Comparison of ENCODE assay signal across 1 cellular context in the genomic region with DNA sequence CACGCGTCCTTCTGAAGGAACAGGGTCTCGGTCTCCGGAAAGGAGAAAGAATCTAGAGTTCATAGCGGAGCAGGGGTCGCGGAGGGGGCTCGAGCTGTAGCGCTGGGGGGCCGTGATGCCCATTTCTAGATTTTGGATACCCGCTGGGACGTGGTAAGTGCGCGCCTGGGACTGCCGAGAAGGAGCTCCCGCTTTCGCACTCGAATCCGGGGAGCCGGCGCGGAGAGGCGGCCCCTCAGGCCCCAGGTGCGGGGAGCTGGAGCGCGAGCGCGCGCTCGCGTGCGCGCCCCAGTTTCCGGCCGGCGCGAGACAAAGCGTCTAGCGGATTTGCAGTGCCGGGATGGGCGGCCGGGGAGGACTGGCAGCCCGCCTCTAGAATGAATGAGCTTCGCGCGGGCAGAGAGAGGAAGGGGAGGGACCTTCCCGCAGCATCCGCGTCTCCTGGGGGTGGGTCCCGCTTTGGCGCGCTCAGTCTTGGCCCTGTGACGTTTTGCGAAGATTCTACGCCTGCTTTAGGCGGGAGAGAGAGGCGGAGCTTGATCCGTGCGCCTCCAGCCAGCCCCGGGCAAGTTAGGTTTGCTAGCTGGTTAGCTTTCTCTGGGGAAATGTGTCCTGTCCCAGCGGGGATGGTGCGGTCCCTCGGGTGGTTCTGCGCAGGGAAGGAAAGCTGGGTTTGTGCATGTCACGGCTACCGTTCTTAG.
TF ChIP-seq lines count a peak whose summit lies in the region.

No MANE protein-coding gene starts in this region.

TF ChIP-seq in GM23338, 12 proteins besides CTCF, POLR2A, EP300 and RAD21 (continued from another document):
- TF ChIP-seq, protein P1, sequence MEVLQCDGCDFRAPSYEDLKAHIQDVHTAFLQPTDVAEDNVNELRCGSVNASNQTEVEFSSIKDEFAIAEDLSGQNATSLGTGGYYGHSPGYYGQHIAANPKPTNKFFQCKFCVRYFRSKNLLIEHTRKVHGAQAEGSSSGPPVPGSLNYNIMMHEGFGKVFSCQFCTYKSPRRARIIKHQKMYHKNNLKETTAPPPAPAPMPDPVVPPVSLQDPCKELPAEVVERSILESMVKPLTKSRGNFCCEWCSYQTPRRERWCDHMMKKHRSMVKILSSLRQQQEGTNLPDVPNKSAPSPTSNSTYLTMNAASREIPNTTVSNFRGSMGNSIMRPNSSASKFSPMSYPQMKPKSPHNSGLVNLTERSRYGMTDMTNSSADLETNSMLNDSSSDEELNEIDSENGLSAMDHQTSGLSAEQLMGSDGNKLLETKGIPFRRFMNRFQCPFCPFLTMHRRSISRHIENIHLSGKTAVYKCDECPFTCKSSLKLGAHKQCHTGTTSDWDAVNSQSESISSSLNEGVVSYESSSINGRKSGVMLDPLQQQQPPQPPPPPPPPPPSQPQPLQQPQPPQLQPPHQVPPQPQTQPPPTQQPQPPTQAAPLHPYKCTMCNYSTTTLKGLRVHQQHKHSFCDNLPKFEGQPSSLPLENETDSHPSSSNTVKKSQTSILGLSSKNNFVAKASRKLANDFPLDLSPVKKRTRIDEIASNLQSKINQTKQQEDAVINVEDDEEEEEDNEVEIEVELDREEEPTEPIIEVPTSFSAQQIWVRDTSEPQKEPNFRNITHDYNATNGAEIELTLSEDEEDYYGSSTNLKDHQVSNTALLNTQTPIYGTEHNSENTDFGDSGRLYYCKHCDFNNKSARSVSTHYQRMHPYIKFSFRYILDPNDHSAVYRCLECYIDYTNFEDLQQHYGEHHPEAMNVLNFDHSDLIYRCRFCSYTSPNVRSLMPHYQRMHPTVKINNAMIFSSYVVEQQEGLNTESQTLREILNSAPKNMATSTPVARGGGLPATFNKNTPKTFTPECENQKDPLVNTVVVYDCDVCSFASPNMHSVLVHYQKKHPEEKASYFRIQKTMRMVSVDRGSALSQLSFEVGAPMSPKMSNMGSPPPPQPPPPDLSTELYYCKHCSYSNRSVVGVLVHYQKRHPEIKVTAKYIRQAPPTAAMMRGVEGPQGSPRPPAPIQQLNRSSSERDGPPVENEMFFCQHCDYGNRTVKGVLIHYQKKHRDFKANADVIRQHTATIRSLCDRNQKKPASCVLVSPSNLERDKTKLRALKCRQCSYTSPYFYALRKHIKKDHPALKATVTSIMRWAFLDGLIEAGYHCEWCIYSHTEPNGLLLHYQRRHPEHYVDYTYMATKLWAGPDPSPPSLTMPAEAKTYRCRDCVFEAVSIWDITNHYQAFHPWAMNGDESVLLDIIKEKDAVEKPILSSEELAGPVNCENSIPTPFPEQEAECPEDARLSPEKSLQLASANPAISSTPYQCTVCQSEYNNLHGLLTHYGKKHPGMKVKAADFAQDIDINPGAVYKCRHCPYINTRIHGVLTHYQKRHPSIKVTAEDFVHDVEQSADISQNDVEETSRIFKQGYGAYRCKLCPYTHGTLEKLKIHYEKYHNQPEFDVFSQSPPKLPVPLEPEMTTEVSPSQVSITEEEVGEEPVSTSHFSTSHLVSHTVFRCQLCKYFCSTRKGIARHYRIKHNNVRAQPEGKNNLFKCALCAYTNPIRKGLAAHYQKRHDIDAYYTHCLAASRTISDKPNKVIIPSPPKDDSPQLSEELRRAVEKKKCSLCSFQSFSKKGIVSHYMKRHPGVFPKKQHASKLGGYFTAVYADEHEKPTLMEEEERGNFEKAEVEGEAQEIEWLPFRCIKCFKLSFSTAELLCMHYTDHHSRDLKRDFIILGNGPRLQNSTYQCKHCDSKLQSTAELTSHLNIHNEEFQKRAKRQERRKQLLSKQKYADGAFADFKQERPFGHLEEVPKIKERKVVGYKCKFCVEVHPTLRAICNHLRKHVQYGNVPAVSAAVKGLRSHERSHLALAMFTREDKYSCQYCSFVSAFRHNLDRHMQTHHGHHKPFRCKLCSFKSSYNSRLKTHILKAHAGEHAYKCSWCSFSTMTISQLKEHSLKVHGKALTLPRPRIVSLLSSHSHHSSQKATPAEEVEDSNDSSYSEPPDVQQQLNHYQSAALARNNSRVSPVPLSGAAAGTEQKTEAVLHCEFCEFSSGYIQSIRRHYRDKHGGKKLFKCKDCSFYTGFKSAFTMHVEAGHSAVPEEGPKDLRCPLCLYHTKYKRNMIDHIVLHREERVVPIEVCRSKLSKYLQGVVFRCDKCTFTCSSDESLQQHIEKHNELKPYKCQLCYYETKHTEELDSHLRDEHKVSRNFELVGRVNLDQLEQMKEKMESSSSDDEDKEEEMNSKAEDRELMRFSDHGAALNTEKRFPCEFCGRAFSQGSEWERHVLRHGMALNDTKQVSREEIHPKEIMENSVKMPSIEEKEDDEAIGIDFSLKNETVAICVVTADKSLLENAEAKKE (CRISPR knock-in tag; IDR thresholded peaks at IDR 0.05), result no peak
- TF ChIP-seq, protein P2, sequence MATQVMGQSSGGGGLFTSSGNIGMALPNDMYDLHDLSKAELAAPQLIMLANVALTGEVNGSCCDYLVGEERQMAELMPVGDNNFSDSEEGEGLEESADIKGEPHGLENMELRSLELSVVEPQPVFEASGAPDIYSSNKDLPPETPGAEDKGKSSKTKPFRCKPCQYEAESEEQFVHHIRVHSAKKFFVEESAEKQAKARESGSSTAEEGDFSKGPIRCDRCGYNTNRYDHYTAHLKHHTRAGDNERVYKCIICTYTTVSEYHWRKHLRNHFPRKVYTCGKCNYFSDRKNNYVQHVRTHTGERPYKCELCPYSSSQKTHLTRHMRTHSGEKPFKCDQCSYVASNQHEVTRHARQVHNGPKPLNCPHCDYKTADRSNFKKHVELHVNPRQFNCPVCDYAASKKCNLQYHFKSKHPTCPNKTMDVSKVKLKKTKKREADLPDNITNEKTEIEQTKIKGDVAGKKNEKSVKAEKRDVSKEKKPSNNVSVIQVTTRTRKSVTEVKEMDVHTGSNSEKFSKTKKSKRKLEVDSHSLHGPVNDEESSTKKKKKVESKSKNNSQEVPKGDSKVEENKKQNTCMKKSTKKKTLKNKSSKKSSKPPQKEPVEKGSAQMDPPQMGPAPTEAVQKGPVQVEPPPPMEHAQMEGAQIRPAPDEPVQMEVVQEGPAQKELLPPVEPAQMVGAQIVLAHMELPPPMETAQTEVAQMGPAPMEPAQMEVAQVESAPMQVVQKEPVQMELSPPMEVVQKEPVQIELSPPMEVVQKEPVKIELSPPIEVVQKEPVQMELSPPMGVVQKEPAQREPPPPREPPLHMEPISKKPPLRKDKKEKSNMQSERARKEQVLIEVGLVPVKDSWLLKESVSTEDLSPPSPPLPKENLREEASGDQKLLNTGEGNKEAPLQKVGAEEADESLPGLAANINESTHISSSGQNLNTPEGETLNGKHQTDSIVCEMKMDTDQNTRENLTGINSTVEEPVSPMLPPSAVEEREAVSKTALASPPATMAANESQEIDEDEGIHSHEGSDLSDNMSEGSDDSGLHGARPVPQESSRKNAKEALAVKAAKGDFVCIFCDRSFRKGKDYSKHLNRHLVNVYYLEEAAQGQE (IDR thresholded peaks at IDR 0.05; ENCODE audit: unreplicated experiment), result no peak
- TF ChIP-seq ZNF114 (CRISPR knock-in tag; IDR thresholded peaks at IDR 0.05) (no peak), ZNF331 (CRISPR knock-in tag; IDR thresholded peaks at IDR 0.05; ENCODE audit: low read depth) (no peak)
